24 cellular contexts compared by ENCODE assay signal in the genomic region with DNA sequence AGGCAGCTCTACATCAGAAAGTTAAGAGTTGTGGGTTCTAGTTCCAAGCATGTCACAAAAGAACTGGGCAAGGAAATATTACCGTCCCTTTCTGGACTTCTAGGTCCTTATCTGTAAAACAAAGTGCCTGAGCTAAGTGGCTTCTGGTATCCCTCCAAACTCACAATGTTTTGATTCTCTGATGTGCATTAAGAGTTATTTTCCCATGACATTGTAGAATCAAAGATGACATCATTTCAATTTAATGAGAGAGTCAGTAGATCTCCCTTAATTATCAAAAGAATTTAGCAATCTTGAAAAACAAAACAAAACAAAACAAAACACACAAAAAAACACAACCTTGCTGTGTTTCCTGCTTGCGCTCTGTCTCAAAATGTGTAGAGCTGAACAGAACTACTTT.
"Had no signal": no experiment of that assay in that cellular context is flagged by ENCODE, and none has a peak within 500 bp of the region (broad histone marks: within the 10 kb centered on the region; RNA-seq: fewer than 3 reads in every experiment).

No MANE protein-coding gene starts in this region.

- H3K4me3 ChIP-seq: esophagus squamous epithelium, hepatocyte, left ventricle myocardium inferior, lower lobe of right lung, psoas muscle, sigmoid colon, skin epidermis, testis had no signal

- H3K79me2 ChIP-seq: hepatocyte had no signal

- H3K9me3 ChIP-seq: esophagus squamous epithelium, left ventricle myocardium inferior, lower lobe of right lung, psoas muscle, sigmoid colon, testis had no signal

- H3K27me3 ChIP-seq: esophagus squamous epithelium, hepatocyte, sigmoid colon, testis had no signal

- H3K4me1 Mint-ChIP-seq: stimulated activated naive B cell treated with anti-CD40 and anti-IgM and Interleukin-4, amounts not matched to agents 10 μg/mL and 1 μg/mL and 100 μg/mL, for 72 hours; stimulated activated naive CD8-positive, alpha-beta T cell treated with anti-CD3 and anti-CD28 coated beads, Interleukin-15, amount 100 ng/mL, for 72 hours had no signal

- ATAC-seq: effector memory CD8-positive, alpha-beta T cell; lower lobe of right lung; natural killer cell treated with Interleukin-12 subunit alpha and Interleukin-12 subunit beta and Interleukin-15 and Interleukin-18, amount 100 ng/mL, for 72 hours; psoas muscle; stimulated activated naive B cell treated with anti-CD40 and anti-IgM and Interleukin-4, amounts not matched to agents 10 μg/mL and 1 μg/mL and 100 μg/mL, for 72 hours; stimulated activated naive CD8-positive, alpha-beta T cell treated with anti-CD3 and anti-CD28 coated beads, Interleukin-15, amount 100 ng/mL, for 72 hours had no signal

- H3K36me3 Mint-ChIP-seq: memory B cell; natural killer cell treated with Interleukin-12 subunit alpha and Interleukin-12 subunit beta and Interleukin-15 and Interleukin-18, amount 100 ng/mL, for 72 hours; stimulated activated naive B cell treated with anti-CD40 and anti-IgM and Interleukin-4, amounts not matched to agents 10 μg/mL and 1 μg/mL and 100 μg/mL, for 72 hours had no signal

- H3K4me2 ChIP-seq: hepatocyte had no signal

- H3K9me3 Mint-ChIP-seq: dendritic cell treated with granulocyte-macrophage colony-stimulating factor and Interleukin-4, amounts not matched to agents 40 ng/mL and 50 ng/mL, for 4 days; effector memory CD8-positive, alpha-beta T cell; memory B cell; natural killer cell treated with Interleukin-12 subunit alpha and Interleukin-12 subunit beta and Interleukin-15 and Interleukin-18, amount 100 ng/mL, for 72 hours; stimulated activated naive B cell treated with anti-CD40 and anti-IgM and Interleukin-4, amounts not matched to agents 10 μg/mL and 1 μg/mL and 100 μg/mL, for 72 hours; stimulated activated naive CD8-positive, alpha-beta T cell treated with anti-CD3 and anti-CD28 coated beads, Interleukin-15, amount 100 ng/mL, for 72 hours had no signal

- DNase-seq: effector memory CD8-positive, alpha-beta T cell; esophagus squamous epithelium; foreskin melanocyte; head of caudate nucleus; kidney; left cardiac atrium; left ventricle myocardium inferior; lower lobe of right lung; midbrain; occipital lobe; psoas muscle; retina; sigmoid colon; stimulated activated CD4-positive, alpha-beta T cell treated with anti-CD3 and anti-CD28 coated beads, Interleukin-2, amount 100 ng/mL, for 24 hours; stimulated activated CD4-positive, alpha-beta T cell treated with anti-CD3 and anti-CD28 coated beads, Interleukin-4, amount 100 ng/mL, for 4 hours; stimulated activated naive B cell treated with anti-CD40 and anti-IgM and Interleukin-4, amounts not matched to agents 10 μg/mL and 1 μg/mL and 100 μg/mL, for 72 hours; stimulated activated naive CD8-positive, alpha-beta T cell treated with anti-CD3 and anti-CD28 coated beads, Interleukin-15, amount 100 ng/mL, for 72 hours; testis; trophoblast cell had no signal

- H2AFZ ChIP-seq: hepatocyte had no signal

- H3K4me3 Mint-ChIP-seq: dendritic cell treated with granulocyte-macrophage colony-stimulating factor and Interleukin-4, amounts not matched to agents 40 ng/mL and 50 ng/mL, for 4 days; effector memory CD8-positive, alpha-beta T cell; memory B cell; natural killer cell treated with Interleukin-12 subunit alpha and Interleukin-12 subunit beta and Interleukin-15 and Interleukin-18, amount 100 ng/mL, for 72 hours; stimulated activated naive B cell treated with anti-CD40 and anti-IgM and Interleukin-4, amounts not matched to agents 10 μg/mL and 1 μg/mL and 100 μg/mL, for 72 hours; stimulated activated naive CD8-positive, alpha-beta T cell treated with anti-CD3 and anti-CD28 coated beads, Interleukin-15, amount 100 ng/mL, for 72 hours had no signal

- H3K27me3 Mint-ChIP-seq: dendritic cell treated with granulocyte-macrophage colony-stimulating factor and Interleukin-4, amounts not matched to agents 40 ng/mL and 50 ng/mL, for 4 days; stimulated activated naive B cell treated with anti-CD40 and anti-IgM and Interleukin-4, amounts not matched to agents 10 μg/mL and 1 μg/mL and 100 μg/mL, for 72 hours; stimulated activated naive CD8-positive, alpha-beta T cell treated with anti-CD3 and anti-CD28 coated beads, Interleukin-15, amount 100 ng/mL, for 72 hours had no signal

- H3K27ac Mint-ChIP-seq: dendritic cell treated with granulocyte-macrophage colony-stimulating factor and Interleukin-4, amounts not matched to agents 40 ng/mL and 50 ng/mL, for 4 days; effector memory CD8-positive, alpha-beta T cell; memory B cell; natural killer cell treated with Interleukin-12 subunit alpha and Interleukin-12 subunit beta and Interleukin-15 and Interleukin-18, amount 100 ng/mL, for 72 hours; stimulated activated naive B cell treated with anti-CD40 and anti-IgM and Interleukin-4, amounts not matched to agents 10 μg/mL and 1 μg/mL and 100 μg/mL, for 72 hours; stimulated activated naive CD8-positive, alpha-beta T cell treated with anti-CD3 and anti-CD28 coated beads, Interleukin-15, amount 100 ng/mL, for 72 hours had no signal

- H3K27ac ChIP-seq: esophagus squamous epithelium, hepatocyte, lower lobe of right lung, psoas muscle, sigmoid colon, testis had no signal

- H3K4me1 ChIP-seq: lower lobe of right lung, psoas muscle, sigmoid colon had no signal

- FAIRE-seq: kidney had no signal
